1 cellular context compared by ENCODE assay signal in the genomic region with DNA sequence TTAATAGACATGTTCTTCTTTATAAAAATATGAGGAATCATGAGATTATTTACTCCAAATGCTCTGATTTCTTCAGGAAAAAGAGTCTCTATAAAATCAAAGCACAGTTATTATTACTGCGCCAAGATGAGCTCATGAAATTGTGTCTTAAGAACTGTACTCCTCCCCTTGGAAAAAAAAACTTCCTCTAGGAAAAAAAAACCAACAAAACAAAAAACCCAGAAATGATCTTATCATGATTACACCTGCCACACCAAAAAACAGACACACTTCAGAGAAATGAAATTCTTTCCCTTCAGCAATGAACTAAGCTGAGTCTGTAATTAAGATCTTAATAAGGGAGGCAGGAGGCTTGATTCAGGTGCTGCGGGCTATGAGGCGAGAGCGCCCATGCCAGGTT.
TF ChIP-seq lines count a peak whose summit lies in the region.

No MANE protein-coding gene starts in this region.

TF ChIP-seq in SK-N-SH treated with all-trans-retinoic acid at 6 μM for 48 hours, 23 proteins besides CTCF, POLR2A, EP300 and RAD21 (continued from another document):
- TF ChIP-seq, protein P1, sequence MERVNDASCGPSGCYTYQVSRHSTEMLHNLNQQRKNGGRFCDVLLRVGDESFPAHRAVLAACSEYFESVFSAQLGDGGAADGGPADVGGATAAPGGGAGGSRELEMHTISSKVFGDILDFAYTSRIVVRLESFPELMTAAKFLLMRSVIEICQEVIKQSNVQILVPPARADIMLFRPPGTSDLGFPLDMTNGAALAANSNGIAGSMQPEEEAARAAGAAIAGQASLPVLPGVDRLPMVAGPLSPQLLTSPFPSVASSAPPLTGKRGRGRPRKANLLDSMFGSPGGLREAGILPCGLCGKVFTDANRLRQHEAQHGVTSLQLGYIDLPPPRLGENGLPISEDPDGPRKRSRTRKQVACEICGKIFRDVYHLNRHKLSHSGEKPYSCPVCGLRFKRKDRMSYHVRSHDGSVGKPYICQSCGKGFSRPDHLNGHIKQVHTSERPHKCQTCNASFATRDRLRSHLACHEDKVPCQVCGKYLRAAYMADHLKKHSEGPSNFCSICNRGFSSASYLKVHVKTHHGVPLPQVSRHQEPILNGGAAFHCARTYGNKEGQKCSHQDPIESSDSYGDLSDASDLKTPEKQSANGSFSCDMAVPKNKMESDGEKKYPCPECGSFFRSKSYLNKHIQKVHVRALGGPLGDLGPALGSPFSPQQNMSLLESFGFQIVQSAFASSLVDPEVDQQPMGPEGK (CRISPR knock-in tag; IDR thresholded peaks at IDR 0.05; ENCODE audit: borderline replicate concordance): no peak
- TF ChIP-seq PPARA (CRISPR knock-in tag; IDR thresholded peaks at IDR 0.05; ENCODE audit: borderline replicate concordance) (no peak), SNAI2 (CRISPR knock-in tag; IDR thresholded peaks at IDR 0.05) (no peak), ISL1 (CRISPR knock-in tag; IDR thresholded peaks at IDR 0.05) (no peak)
